In the genomic region with DNA sequence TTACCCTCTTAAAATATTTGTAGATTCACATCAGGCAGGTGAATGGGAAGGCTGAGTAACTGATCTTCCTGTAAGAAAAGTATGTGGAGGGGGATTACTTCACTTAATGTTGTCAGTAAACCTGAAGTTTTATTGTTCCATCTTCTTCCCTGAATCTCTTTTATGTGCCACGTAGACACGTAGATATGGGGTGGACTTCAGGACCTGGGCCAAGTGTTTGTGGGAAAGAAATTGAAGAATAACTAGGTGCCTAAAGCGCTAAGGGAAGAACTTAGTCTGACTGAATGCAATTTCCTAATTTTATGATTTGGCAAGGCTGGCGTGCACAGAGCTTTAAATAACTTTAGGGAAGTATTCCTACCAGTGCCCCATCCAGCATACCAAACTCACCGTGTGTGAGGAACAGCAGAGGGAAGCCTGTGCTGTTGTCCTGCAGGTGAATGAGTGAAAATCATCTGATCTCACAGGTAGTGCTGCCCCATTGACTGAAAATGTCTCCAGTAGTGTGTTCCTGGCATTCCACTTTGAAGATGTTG, we compare ENCODE assay signal across 17 cellular contexts.
"Had no signal": no experiment of that assay in that cellular context is flagged by ENCODE, and none has a peak within 500 bp of the region (broad histone marks: within the 10 kb centered on the region; RNA-seq: fewer than 3 reads in every experiment).

No MANE protein-coding gene starts in this region.

- H3K36me3 ChIP-seq: thyroid gland had no signal

- H3K27me3 ChIP-seq: body of pancreas, gastroesophageal sphincter, hepatocyte, right lobe of liver, thyroid gland had no signal

- H3K9me3 ChIP-seq: body of pancreas, gastroesophageal sphincter, lower lobe of right lung, right lobe of liver, thyroid gland had no signal

- ATAC-seq: activated T-helper 17 cell treated with anti-CD3 and anti-CD28 coated beads, Interleukin-2, amount 50 U/mL, for 72 hours; body of pancreas; gastroesophageal sphincter; stimulated activated effector memory CD8-positive, alpha-beta T cell treated with anti-CD3 and anti-CD28 coated beads, Interleukin-12 subunit alpha, Interleukin-12 subunit beta, amount 100 ng/mL, for 72 hours had no signal

- H3K27ac ChIP-seq: body of pancreas, gastroesophageal sphincter, hepatocyte, lower lobe of right lung, right lobe of liver, thyroid gland had no signal

- DNase-seq: activated CD4-positive, alpha-beta T cell treated with anti-CD3 and anti-CD28 coated beads, Interleukin-2, amount 50 U/mL, for 1 hour; activated CD4-positive, CD25-positive, alpha-beta regulatory T cell; activated naive CD4-positive, alpha-beta T cell treated with anti-CD3 and anti-CD28 coated beads, Interleukin-2, amount 50 U/mL, for 16 hours; activated T-cell treated with anti-CD3 and anti-CD28 coated beads for 4 hours; amniotic stem cell; body of pancreas; cortex of kidney; effector memory CD4-positive, alpha-beta T cell; lower lobe of right lung; midbrain; naive B cell; right lobe of liver; thyroid gland had no signal

- H3K4me3 ChIP-seq: body of pancreas, gastroesophageal sphincter, hepatocyte, lower lobe of right lung, right lobe of liver, thyroid gland had no signal

- H3K4me1 ChIP-seq: body of pancreas, gastroesophageal sphincter, lower lobe of right lung, thyroid gland had no signal
